In the genomic region with DNA sequence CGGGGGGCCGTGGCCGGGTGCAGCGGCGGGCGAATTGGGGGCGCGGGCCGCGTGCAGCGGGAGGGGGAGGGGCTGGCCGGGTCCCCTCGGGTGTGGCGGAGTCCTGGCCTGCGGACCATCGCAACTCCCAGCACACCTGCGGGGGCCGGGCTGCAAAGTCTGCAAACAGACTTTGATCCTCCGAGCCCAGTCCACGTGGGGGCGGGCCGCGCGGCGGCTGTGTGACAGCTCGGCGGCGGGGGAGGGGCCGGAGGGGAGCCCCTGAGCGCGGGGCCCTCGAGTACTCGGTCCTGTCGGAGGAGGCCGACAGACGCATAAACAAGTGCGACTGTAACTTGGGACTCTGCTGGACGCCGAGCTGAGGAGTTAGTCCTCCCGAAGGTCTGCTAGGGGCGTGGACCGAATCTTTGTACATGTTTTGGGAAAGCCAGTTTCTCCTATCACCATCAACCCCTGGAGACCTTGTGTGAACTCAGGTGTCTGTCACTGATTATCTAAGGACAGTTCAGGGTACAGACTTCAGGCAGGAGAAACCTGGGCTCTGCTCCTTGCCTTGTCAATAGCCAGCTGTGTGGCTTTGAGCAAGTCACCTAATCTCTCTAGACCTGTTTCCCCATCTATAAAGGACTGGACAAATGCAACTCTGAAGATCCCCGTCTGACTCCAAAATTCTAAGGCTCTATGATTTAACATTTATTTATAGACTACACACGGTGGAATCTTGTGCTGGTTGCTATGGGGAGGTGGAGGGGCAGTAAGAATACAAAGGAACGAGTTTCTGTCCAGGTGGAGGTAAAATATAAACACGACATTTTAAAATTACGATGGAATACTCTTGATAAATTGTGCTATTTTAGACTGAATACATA, we compare ENCODE assay signal across 8 cellular contexts. TPM values are rescaled to one million over a fixed set of nuclear protein-coding genes. Genes with fewer than 3 reads are reported as not detected.
A peak's percentile ranks its signal among the peaks of the same experiment; 100 is the strongest.
DNase-seq lines count a peak whose midpoint lies in the region; ATAC-seq, FAIRE-seq and TF ChIP-seq lines count a peak whose summit lies in the region.

No MANE protein-coding gene starts in this region.

- H3K4me3 ChIP-seq in A549 (peak overlapping the region; percentile 91), GM12865 (ENCODE audit: low read depth, low read length) (peak overlapping the region; percentile 63), esophagus (ENCODE audit: low read depth in 1 of 2, low read length in 2 of 2) (peak overlapping the region; percentile 55 to 84), neural progenitor cell (peak overlapping the region; percentile 64)

- TF ChIP-seq EP300 in A549 (IDR thresholded peaks at IDR 0.05) = no peak

- peaks cover 25% of the 10 kb centered on the region for H3K4me1 ChIP-seq in A549
- H3K4me1 ChIP-seq in esophagus (ENCODE audit: control insufficient read depth in 2 of 2, insufficient read depth in 2 of 2, low read length in 1 of 2) = peaks cover 2 to 3% of the 10 kb centered on the region in 2 donors
- peaks cover 32% of the 10 kb centered on the region for H3K4me1 ChIP-seq in neural progenitor cell

- CTCF ChIA-PET in A549 (lab: Yijun Ruan, JAX) = interaction anchor here (0.7 to 3.2 kb wide), 13 partner anchors 9 to 241 kb away, joined by 3 to 32 read pairs (median 3); no protein-coding TSS in a partner anchor

- peak overlapping the region; percentile 69 for H3K27ac Mint-ChIP-seq in T-helper 17 cell
- no peak overlapping the region for H3K27ac Mint-ChIP-seq in neural progenitor cell

- FAIRE-seq in A549 (lab: Jason Lieb, UNC) = no peak

- H3K36me3 Mint-ChIP-seq in T-helper 17 cell (ENCODE audit: low read depth) (no peaks in the 10 kb centered on the region), neural progenitor cell (peaks cover under 1% of the 10 kb centered on the region)

- H3K27me3 Mint-ChIP-seq in T-helper 17 cell (no peaks in the 10 kb centered on the region), neural progenitor cell (ENCODE audit: insufficient read depth, low read depth) (peaks cover 10% of the 10 kb centered on the region)

- H3K9me3 ChIP-seq in A549 = no peaks in the 10 kb centered on the region
- no peaks in the 10 kb centered on the region for H3K9me3 ChIP-seq in T-helper 17 cell (ENCODE audit: control insufficient read depth, low read length, poor library complexity, severe bottlenecking)
- H3K9me3 ChIP-seq in esophagus (ENCODE audit: control insufficient read depth in 2 of 2, insufficient read depth in 1 of 2, low read depth in 1 of 2, low read length in 1 of 2) = no peaks in the 10 kb centered on the region
- no peaks in the 10 kb centered on the region for H3K9me3 ChIP-seq in neural progenitor cell (ENCODE audit: low read depth)

- peak overlapping the region; percentile 80 to 88 for H3K27ac ChIP-seq in A549
- H3K27ac ChIP-seq in esophagus (ENCODE audit: low read depth in 2 of 2, low read length in 1 of 2) = peak overlapping the region; percentile 44 to 62
- H3K27ac ChIP-seq in neural progenitor cell = no peak overlapping the region

- peak overlapping the region; percentile 72 for H2AFZ ChIP-seq in neural progenitor cell (replicated peaks)

- H3K4me1 Mint-ChIP-seq in T-helper 17 cell (peaks cover 26% of the 10 kb centered on the region), neural progenitor cell (peaks cover 34% of the 10 kb centered on the region)

- POLR2A ChIA-PET in A549 (lab: Yijun Ruan, JAX) = interaction anchor here (0.7 to 2.2 kb wide), 15 partner anchors 26 to 256 kb away, joined by 3 to 18 read pairs (median 4); a partner anchor contains a TSS

- H3K36me3 ChIP-seq in esophagus (ENCODE audit: control insufficient read depth in 2 of 2, insufficient read depth in 2 of 2, low read length in 1 of 2) (peaks cover 0 to 2% of the 10 kb centered on the region in 2 donors), neural progenitor cell (no peaks in the 10 kb centered on the region)

- peaks cover 27% of the 10 kb centered on the region for H3K79me2 ChIP-seq in neural progenitor cell (ENCODE audit: low read depth)

- TF ChIP-seq RAD21 in A549 (conservative IDR thresholded peaks at IDR 0.05 in 1 of 2, IDR thresholded peaks at IDR 0.05 in 1 of 2) = no peak

- no peak overlapping the region for H3K9ac ChIP-seq in neural progenitor cell

- peak; percentile 41 to 53 for ATAC-seq in A549
- peak; percentile 34 for ATAC-seq in HG02571 (IDR thresholded peaks at IDR 0.05; ENCODE audit: unreplicated experiment)
- peak; percentile 59 for ATAC-seq in T-helper 17 cell

- peak; percentile 48 to 56 for DNase-seq in A549 (ENCODE audit: low read depth in 1 of 2, low spot score in 1 of 2)
- DNase-seq in GM12865 (ENCODE audit: low read depth) = no peak
- peak; percentile 60 for DNase-seq in M059J (ENCODE audit: low read depth)
- DNase-seq in T-helper 17 cell = peak in 1 of 3 donors; percentile 65
- DNase-seq in neural progenitor cell (ENCODE audit: low spot score) = peak; percentile 91
- no peak for DNase-seq in hepatic stellate cell (ENCODE audit: low spot score)

- no peaks in the 10 kb centered on the region for H3K9me3 Mint-ChIP-seq in neural progenitor cell

- 15% methylated on average over 17 of the region's 47 CpGs for WGBS in A549 (ENCODE audit: missing lambda C conversion rate)
- whole genome bisulfite sequencing in esophagus, 2 donors = 5 to 6% methylated on average over 38 to 47 of the region's 47 CpGs

- peaks cover 7% of the 10 kb centered on the region for H4K20me1 ChIP-seq in neural progenitor cell (ENCODE audit: low read depth)

- H3K4me2 ChIP-seq in A549 = peak overlapping the region; percentile 71
- H3K4me2 ChIP-seq in neural progenitor cell = peak overlapping the region; percentile 99

- H3F3A ChIP-seq in neural progenitor cell (ENCODE audit: low read depth) = peaks cover 17% of the 10 kb centered on the region

- no peak for TF ChIP-seq POLR2A in A549 (IDR thresholded peaks at IDR 0.05; ENCODE audit: low read length)

- no peaks in the 10 kb centered on the region for H3K27me3 ChIP-seq in esophagus (ENCODE audit: control insufficient read depth in 1 of 2, insufficient read depth in 2 of 2, low read length in 2 of 2)
- H3K27me3 ChIP-seq in neural progenitor cell = no peaks in the 10 kb centered on the region

- TF ChIP-seq CTCF in A549 (IDR thresholded peaks at IDR 0.05) = no peak
- no peak for TF ChIP-seq CTCF in GM12865 (IDR thresholded peaks at IDR 0.05; ENCODE audit: insufficient read depth, low read depth, low read length, missing control alignments)
- no peak for TF ChIP-seq CTCF in neural progenitor cell (IDR thresholded peaks at IDR 0.05)

- H3K4me3 Mint-ChIP-seq in T-helper 17 cell (peak overlapping the region; percentile 92), neural progenitor cell (peak overlapping the region; percentile 88)

TF ChIP-seq in A549, 52 proteins besides CTCF, POLR2A, EP300 and RAD21:
- TF ChIP-seq, protein P1, sequence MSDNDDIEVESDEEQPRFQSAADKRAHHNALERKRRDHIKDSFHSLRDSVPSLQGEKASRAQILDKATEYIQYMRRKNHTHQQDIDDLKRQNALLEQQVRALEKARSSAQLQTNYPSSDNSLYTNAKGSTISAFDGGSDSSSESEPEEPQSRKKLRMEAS (IDR thresholded peaks at IDR 0.05) = peak; percentile 17; the same call in 1 of the 2 replicates
- TF ChIP-seq PHF8 (IDR thresholded peaks at IDR 0.05; ENCODE audit: borderline replicate concordance, low read depth) = 0 out of 2 replicates have a peak, but pooled peaks have one; percentile 4
- no peak for TF ChIP-seq ZNF302 (CRISPR knock-in tag; IDR thresholded peaks at IDR 0.05)

RNA-seq across cellular contexts. Expression of a gene that starts 0.7 kb away (rescaled TPM):
- polyA plus RNA-seq in A549 (2011; rRNA removed) (18.4 and 20.6 TPM in 2 replicates), A549 (2017; fragmentation: RNase III; extraction: RNeasy Plus Mini Kit Qiagen cat#74134 plus additional on column Dnase treatment) (24.3 to 27.0 TPM (median 26.6 TPM) in 3 replicates), esophagus (1 to 10 TPM; 2.6 to 3.5 TPM)
- 4.1 and 4.9 TPM in 2 replicates for polyA plus RNA-seq in A549 (2012; cell fraction: cytosol; rRNA removed)
- 6.0 and 7.5 TPM in 2 replicates for polyA plus RNA-seq in A549 (2012; cell fraction: nucleus; rRNA removed)
- 11.9 and 13.1 TPM in 2 replicates for polyA minus RNA-seq in A549 (2011; rRNA and poly(A)+ RNA removed)
- total RNA-seq in M059J (2014; rRNA removed; shearing (Covaris generic)) = 8.2 and 16.1 TPM in 2 replicates
- total RNA-seq in T-helper 17 cell (1 to 10 TPM; 4.8 to 9.5 TPM), neural progenitor cell (ENCODE audit: low replicate concordance) (4.8 and 7.1 TPM in 2 replicates)

Comparison
In these comparisons a context has a peak if more than half of its experiments do, and no peak if none do; other contexts are left out.
1. DNase-seq: peak in A549 (2 of 2), M059J (single experiment) and neural progenitor cell (single experiment); none in GM12865 (single experiment) and hepatic stellate cell (single experiment).
2. Peak in every context shown above with its lines, with median percentiles within 50 percentile points of each other: ATAC-seq and H3K4me3 ChIP-seq.